Comparison of ENCODE assay signal across 8 cellular contexts in the genomic region with DNA sequence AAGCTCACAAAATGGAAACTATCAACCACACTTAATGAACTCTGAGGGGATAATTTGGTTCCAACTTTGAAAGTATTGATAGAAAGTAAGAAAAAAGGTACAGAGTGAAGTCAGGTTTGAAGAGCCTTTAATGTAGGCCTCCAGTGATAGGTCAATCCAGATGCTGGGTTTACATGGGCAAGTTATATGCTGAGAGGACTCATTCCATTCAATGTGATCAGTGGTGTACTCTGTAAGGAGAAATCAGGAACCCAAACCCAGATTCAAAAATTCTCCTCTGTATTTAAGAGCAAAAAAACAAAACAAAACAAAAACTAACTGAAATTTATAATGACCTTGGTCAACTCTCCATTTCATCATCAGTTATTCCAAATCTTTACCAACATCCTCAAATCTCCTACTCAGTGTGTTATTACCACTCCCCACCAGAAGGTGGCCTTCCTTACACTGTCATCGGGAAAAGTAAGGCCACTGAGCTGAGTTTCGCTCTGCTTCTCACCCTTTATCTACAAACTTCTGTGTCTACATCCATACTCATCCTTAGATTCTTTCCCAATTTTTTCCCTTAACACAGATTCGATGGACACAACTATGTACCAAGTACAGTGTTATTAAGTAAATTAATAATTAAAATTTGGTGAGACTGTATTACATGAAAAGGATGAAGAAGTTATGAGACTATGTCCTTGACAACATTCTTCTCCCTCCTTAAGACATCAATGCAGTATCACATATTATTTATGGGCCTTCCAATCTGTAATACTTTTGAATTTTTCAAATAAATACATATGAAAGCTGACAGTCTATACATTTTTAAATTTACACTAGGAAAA.
A peak's percentile ranks its signal among the peaks of the same experiment; 100 is the strongest.
DNase-seq lines count a peak whose midpoint lies in the region; ATAC-seq and TF ChIP-seq lines count a peak whose summit lies in the region.

No MANE protein-coding gene starts in this region.

- H3K27ac Mint-ChIP-seq in GM23338: no peak overlapping the region

- TF ChIP-seq EP300 in sigmoid colon (IDR thresholded peaks at IDR 0.05): no peak

- H3K4me3 ChIP-seq in GM23338 (no peak overlapping the region), Loucy (ENCODE audit: low read length, poor library complexity, severe bottlenecking) (no peak overlapping the region), SJCRH30 (no peak overlapping the region), sigmoid colon (no peak overlapping the region)

- H3K4me1 ChIP-seq in GM23338 (ENCODE audit: insufficient read depth): no peaks in the 10 kb centered on the region
- no peaks in the 10 kb centered on the region for H3K4me1 ChIP-seq in Loucy (ENCODE audit: insufficient read depth, low read length, poor library complexity, severe bottlenecking)
- H3K4me1 ChIP-seq in SJCRH30: no peaks in the 10 kb centered on the region
- no peaks in the 10 kb centered on the region for H3K4me1 ChIP-seq in sigmoid colon

- peaks cover 4% of the 10 kb centered on the region for H3K27me3 Mint-ChIP-seq in GM23338 (ENCODE audit: insufficient read depth, low read depth, poor library complexity)

- H4K20me1 ChIP-seq in GM23338 (replicated peaks; ENCODE audit: insufficient read depth): no peaks in the 10 kb centered on the region; the same call in 1 of the 2 replicates
- H4K20me1 ChIP-seq in Loucy (ENCODE audit: insufficient read depth, low read length, poor library complexity, severe bottlenecking): no peaks in the 10 kb centered on the region

- no peaks in the 10 kb centered on the region for H3K27me3 ChIP-seq in GM23338 (ENCODE audit: insufficient read depth)
- H3K27me3 ChIP-seq in Loucy (ENCODE audit: insufficient read depth, low read length, poor library complexity, severe bottlenecking): no peaks in the 10 kb centered on the region
- H3K27me3 ChIP-seq in SJCRH30: no peaks in the 10 kb centered on the region
- H3K27me3 ChIP-seq in sigmoid colon: no peaks in the 10 kb centered on the region

- H3K4me1 Mint-ChIP-seq in GM23338: no peaks in the 10 kb centered on the region

- H3K36me3 Mint-ChIP-seq in GM23338 (ENCODE audit: low read depth): peaks cover 17% of the 10 kb centered on the region

- H3K9me2 ChIP-seq in GM23338 (ENCODE audit: insufficient read depth) (no peaks in the 10 kb centered on the region), Loucy (replicated peaks; ENCODE audit: low read depth, low read length) (no peaks in the 10 kb centered on the region)

- no peak overlapping the region for H3K27ac ChIP-seq in GM23338 (ENCODE audit: low read depth)
- no peak overlapping the region for H3K27ac ChIP-seq in SJCRH30
- peak overlapping the region in 1 of 4 donors; percentile 12 for H3K27ac ChIP-seq in sigmoid colon

- intact Hi-C loops in sigmoid colon (cut with DNase I): loop anchor here (1.0 to 5.0 kb wide), 4 partner anchors 202 to 385 kb away; partner anchors contain the start of genes FRYL, OCIAD1 and OCIAD2

- TF ChIP-seq CTCF in GM10248 (IDR thresholded peaks at IDR 0.05; ENCODE audit: control extremely low read depth, extremely low read depth, low read depth, missing control alignments) (peak; percentile 82), GM23338 (conservative IDR thresholded peaks at IDR 0.05; ENCODE audit: low read depth in 2 of 2) (peak; percentile 86 to 88), Loucy (conservative IDR thresholded peaks at IDR 0.05; ENCODE audit: low read length) (peak; percentile 95), sigmoid colon (IDR thresholded peaks at IDR 0.05) (peak; percentile 79 to 87 (median 86))

- H3K4me3 Mint-ChIP-seq in GM23338: no peak overlapping the region

- H3K79me2 ChIP-seq in GM23338 (replicated peaks; ENCODE audit: insufficient read depth) (no peaks in the 10 kb centered on the region), Loucy (ENCODE audit: insufficient read depth, low read length) (no peaks in the 10 kb centered on the region)

- ATAC-seq in GM23338 (peak; percentile 85), GM18505 (IDR thresholded peaks at IDR 0.05; ENCODE audit: unreplicated experiment) (no peak)

- POLR2A ChIA-PET in GM10248 (lab: Yijun Ruan, JAX): no interaction called here

- DNase-seq in GM10248 (ENCODE audit: extremely low spot score) (peak; percentile 38), GM23338 (ENCODE audit: low spot score) (peak; percentile 81), SJCRH30 (peak; percentile 55 to 82), anterior cingulate cortex (lab: John Stamatoyannopoulos, UW) (peak in 43 of 58 donors; percentile 1 to 78 (median 18)), hepatic stellate cell (ENCODE audit: low spot score) (peak; percentile 34), sigmoid colon (peak; percentile 73)

- H3K4me2 ChIP-seq in GM23338: no peak overlapping the region
- no peak overlapping the region for H3K4me2 ChIP-seq in Loucy (ENCODE audit: low read depth, low read length, poor library complexity, severe bottlenecking)

- CTCF ChIA-PET in GM10248 (lab: Yijun Ruan, JAX): interaction anchor here (0.5 to 4.7 kb wide), 46 partner anchors 9 to 402 kb away, joined by 3 to 59 read pairs (median 4); partner anchors contain the start of gene OCIAD2

- no peak overlapping the region for H3K9ac ChIP-seq in Loucy (ENCODE audit: low read depth, low read length, poor library complexity, severe bottlenecking)

- no peaks in the 10 kb centered on the region for H3K9me3 ChIP-seq in Loucy (ENCODE audit: insufficient read depth, low read depth, low read length)
- H3K9me3 ChIP-seq in SJCRH30 (replicated peaks): no peaks in the 10 kb centered on the region
- no peaks in the 10 kb centered on the region for H3K9me3 ChIP-seq in sigmoid colon

- H2AFZ ChIP-seq in GM23338 (no peak overlapping the region), Loucy (ENCODE audit: low read length) (no peak overlapping the region)

- H3F3A ChIP-seq in GM23338 (replicated peaks; ENCODE audit: low read depth) (no peaks in the 10 kb centered on the region), Loucy (ENCODE audit: low read depth) (no peaks in the 10 kb centered on the region)

- no peaks in the 10 kb centered on the region for H3K9me3 Mint-ChIP-seq in GM23338

- H3K36me3 ChIP-seq in GM23338 (ENCODE audit: insufficient read depth): peaks cover 16% of the 10 kb centered on the region; the same call in 1 of the 2 replicates
- H3K36me3 ChIP-seq in Loucy (ENCODE audit: insufficient read depth, low read length): peaks cover 55% of the 10 kb centered on the region
- peaks cover 35% of the 10 kb centered on the region for H3K36me3 ChIP-seq in SJCRH30
- peaks cover 0 to 60% (median 7%) of the 10 kb centered on the region in 4 donors for H3K36me3 ChIP-seq in sigmoid colon

- TF ChIP-seq POLR2A in sigmoid colon (IDR thresholded peaks at IDR 0.05): no peak
- no peak for TF ChIP-seq POLR2A in GM18505 (IDR thresholded peaks at IDR 0.05; ENCODE audit: borderline replicate concordance, extremely low read depth, insufficient read depth, insufficient read length)

- WGBS in sigmoid colon, 2 donors: 4 to 12% methylated on average over 3 of the region's 3 CpGs

TF ChIP-seq in GM23338, 12 proteins besides CTCF, POLR2A, EP300 and RAD21 (continues in another document):
- TF ChIP-seq STAT1 (IDR thresholded peaks at IDR 0.05; ENCODE audit: unreplicated experiment): no peak

Comparison
In these comparisons a context has a peak if more than half of its experiments do, and no peak if none do; other contexts are left out.
1. DNase-seq: peak in every context shown above with its lines; median percentile 81 in GM23338; 73 in sigmoid colon; 68 in SJCRH30; 38 in GM10248; 34 in hepatic stellate cell; 18 in anterior cingulate cortex.